2 cellular contexts compared by ENCODE assay signal in the genomic region with DNA sequence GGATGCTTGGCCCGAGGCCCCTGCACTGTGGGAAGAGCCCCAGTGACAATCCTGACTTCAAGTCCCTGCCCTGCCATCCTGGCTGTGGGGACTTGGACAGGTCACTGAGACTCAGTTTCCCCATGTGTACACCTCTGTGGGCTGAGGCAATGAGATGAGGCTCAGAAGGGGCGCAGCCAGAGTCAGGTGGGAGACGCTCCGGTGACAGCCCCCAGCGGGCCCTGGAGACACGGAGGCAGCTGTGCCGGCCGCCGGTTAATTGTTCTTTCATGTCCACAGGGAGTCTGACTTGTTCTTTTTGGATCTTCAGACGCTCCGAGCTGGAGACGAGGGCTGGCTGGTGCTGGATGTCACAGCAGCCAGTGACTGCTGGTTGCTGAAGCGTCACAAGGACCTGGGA. TPM values are rescaled to one million over a fixed set of nuclear protein-coding genes. Genes with fewer than 3 reads are reported as not detected.
"Had no signal": no experiment of that assay in that cellular context is flagged by ENCODE, and none has a peak within 500 bp of the region (broad histone marks: within the 10 kb centered on the region; RNA-seq: fewer than 3 reads in every experiment).

No MANE protein-coding gene starts in this region.

RNA-seq across cellular contexts. Expression of a gene that starts 20.0 kb away (rescaled TPM):
- total RNA-seq: G401, GM12878 had no signal
- polyA plus RNA-seq: GM12878 had no signal
